Comparison of ENCODE assay signal across 9 cellular contexts in the genomic region with DNA sequence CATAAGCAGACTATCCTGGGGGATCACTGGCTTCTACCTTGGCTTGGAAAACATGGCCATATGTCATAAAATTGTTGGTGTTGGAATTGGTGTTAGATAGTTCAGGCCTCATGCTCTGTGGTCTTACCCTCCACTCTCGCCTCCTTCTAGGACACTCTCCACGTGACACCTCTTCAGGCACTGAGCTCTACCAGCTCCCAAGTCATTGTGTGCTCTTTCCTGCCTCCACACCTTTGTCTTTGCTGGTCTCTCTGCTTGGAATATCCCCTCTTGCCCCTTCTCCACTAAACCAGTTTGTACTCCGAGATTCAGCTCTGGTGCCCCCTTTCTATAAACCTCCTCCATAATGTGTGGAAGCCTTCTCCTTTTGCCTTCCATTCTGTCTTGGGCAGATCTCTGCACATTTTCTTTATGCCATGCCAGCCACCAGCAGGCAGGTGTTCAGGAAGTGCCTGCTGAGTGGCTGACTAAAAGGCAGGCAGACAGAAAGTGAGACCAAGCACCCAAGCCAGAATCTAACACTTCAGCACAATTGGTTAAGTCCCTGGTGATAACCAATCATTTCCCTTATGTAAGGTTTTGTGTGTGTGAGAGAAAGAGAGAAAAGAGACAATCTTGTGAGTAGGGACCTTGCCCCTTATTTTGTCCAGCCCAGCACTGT. TPM values are rescaled to one million over a fixed set of nuclear protein-coding genes. Genes with fewer than 3 reads are reported as not detected.
DNase-seq lines count a peak whose midpoint lies in the region; ATAC-seq and TF ChIP-seq lines count a peak whose summit lies in the region.
"Had no signal": no experiment of that assay in that cellular context is flagged by ENCODE, and none has a peak within 500 bp of the region (broad histone marks: within the 10 kb centered on the region; RNA-seq: fewer than 3 reads in every experiment).

No MANE protein-coding gene starts in this region.

- POLR2A ChIA-PET in CD4-positive, alpha-beta memory T cell (lab: Charles Lee; ENCODE audit: partially characterized antibody) = no interaction called here

- H2BK120ac ChIP-seq in trophoblast cell (ENCODE audit: insufficient read depth, low read length, poor library complexity) = no peak overlapping the region

- H2AK5ac ChIP-seq in trophoblast cell (ENCODE audit: low read length) = no peak overlapping the region

- no CpG with 5 or more reads among the region's 3 CpGs for WGBS in trophoblast cell (ENCODE audit: extremely low coverage, insufficient coverage, insufficient read length)

- no peak overlapping the region for H3K18ac ChIP-seq in trophoblast cell (ENCODE audit: low read length)

- TF ChIP-seq CTCF in GM23338 (conservative IDR thresholded peaks at IDR 0.05; ENCODE audit: low read depth in 2 of 2) = no peak
- TF ChIP-seq CTCF in neural progenitor cell (IDR thresholded peaks at IDR 0.05) = no peak

- H3K9me2 ChIP-seq in GM23338 (ENCODE audit: insufficient read depth) = 0 out of 2 replicates have a peak, but pooled peaks cover 8% of the 10 kb centered on the region

- no peak overlapping the region for H4K12ac ChIP-seq in trophoblast cell (ENCODE audit: low read depth, low read length)

- H2BK5ac ChIP-seq in trophoblast cell (ENCODE audit: low read depth, low read length, poor library complexity) = no peak overlapping the region

- H3K27me3 Mint-ChIP-seq in activated CD4-positive, alpha-beta T cell treated with anti-CD3 and anti-CD28 coated beads, Interleukin-2, amount 10 ng/mL, durations not matched to agents 24 days and 14 days = no peaks in the 10 kb centered on the region
- H3K27me3 Mint-ChIP-seq in GM23338 (ENCODE audit: insufficient read depth, low read depth, poor library complexity) = peaks cover 3% of the 10 kb centered on the region
- peaks cover 4% of the 10 kb centered on the region for H3K27me3 Mint-ChIP-seq in neural progenitor cell (ENCODE audit: insufficient read depth, low read depth)
- H3K27me3 Mint-ChIP-seq in CD4-positive, alpha-beta memory T cell = no peaks in the 10 kb centered on the region

- H3K4me1 Mint-ChIP-seq in activated CD4-positive, alpha-beta T cell treated with anti-CD3 and anti-CD28 coated beads, Interleukin-2, amount 10 ng/mL, durations not matched to agents 24 days and 14 days = peaks cover 29% of the 10 kb centered on the region
- H3K4me1 Mint-ChIP-seq in GM23338 (peaks cover 37% of the 10 kb centered on the region), neural progenitor cell (peaks cover 3% of the 10 kb centered on the region)
- peaks cover 0 to 3% (median 0%) of the 10 kb centered on the region in 4 donors for H3K4me1 Mint-ChIP-seq in CD4-positive, alpha-beta memory T cell
- H3K4me1 Mint-ChIP-seq: nephron had no signal

- H2AFZ ChIP-seq in GM23338 (peak overlapping the region; percentile 76), neural progenitor cell (replicated peaks) (peak overlapping the region; percentile 26), trophoblast cell (ENCODE audit: insufficient read depth, low read length, poor library complexity) (no peak overlapping the region)

- H3K4me3 ChIP-seq in GM23338 = no peak overlapping the region
- H3K4me3 ChIP-seq in neural progenitor cell = no peak overlapping the region
- H3K4me3 ChIP-seq in trophoblast cell (ENCODE audit: low read depth, low read length) = no peak overlapping the region
- H3K4me3 ChIP-seq in CD4-positive, alpha-beta memory T cell (ENCODE audit: low read length in 2 of 2) = no peak overlapping the region

- H3K27ac ChIP-seq in GM23338 (ENCODE audit: low read depth) (no peak overlapping the region), neural progenitor cell (no peak overlapping the region), trophoblast cell (ENCODE audit: low read depth, low read length) (no peak overlapping the region)
- H3K27ac ChIP-seq in CD4-positive, alpha-beta memory T cell (ENCODE audit: low read depth, low read length) = no peak overlapping the region

- H3K79me2 ChIP-seq in GM23338 (replicated peaks; ENCODE audit: insufficient read depth) (no peaks in the 10 kb centered on the region), neural progenitor cell (ENCODE audit: low read depth) (no peaks in the 10 kb centered on the region), trophoblast cell (ENCODE audit: control insufficient read depth, insufficient read depth, low read length, poor library complexity) (no peaks in the 10 kb centered on the region)

- no peak overlapping the region for H4K91ac ChIP-seq in trophoblast cell (ENCODE audit: low read depth, low read length)

- no peak for ATAC-seq in GM23338
- ATAC-seq in HG02852 (IDR thresholded peaks at IDR 0.05; ENCODE audit: unreplicated experiment) = no peak

- H3K9me3 ChIP-seq in neural progenitor cell (ENCODE audit: low read depth) (no peaks in the 10 kb centered on the region), trophoblast cell (ENCODE audit: insufficient read depth, low read depth, low read length) (no peaks in the 10 kb centered on the region)
- H3K9me3 ChIP-seq in CD4-positive, alpha-beta memory T cell (ENCODE audit: control insufficient read depth in 1 of 2, low read length in 2 of 2) = no peaks in the 10 kb centered on the region

- CTCF ChIA-PET in CD4-positive, alpha-beta memory T cell (lab: Charles Lee; ENCODE audit: partially characterized antibody) = interaction anchor here (2.0 kb wide), 1 partner anchor 7 kb away, joined by 6 read pairs; no protein-coding TSS in a partner anchor

- peak overlapping the region; percentile 26 for H3K4me3 Mint-ChIP-seq in activated CD4-positive, alpha-beta T cell treated with anti-CD3 and anti-CD28 coated beads, Interleukin-2, amount 10 ng/mL, durations not matched to agents 24 days and 14 days
- H3K4me3 Mint-ChIP-seq in GM23338 (no peak overlapping the region; the same call in 2 of the 3 replicates), neural progenitor cell (no peak overlapping the region)
- no peak overlapping the region for H3K4me3 Mint-ChIP-seq in CD4-positive, alpha-beta memory T cell
- H3K4me3 Mint-ChIP-seq: nephron had no signal

- H3F3A ChIP-seq in GM23338 (replicated peaks; ENCODE audit: low read depth) (peaks cover 7% of the 10 kb centered on the region; the same call in 1 of the 2 replicates), neural progenitor cell (ENCODE audit: low read depth) (peaks cover 4% of the 10 kb centered on the region)

- H3K14ac ChIP-seq in trophoblast cell (ENCODE audit: low read length) = no peak overlapping the region

- H3K27me3 ChIP-seq in GM23338 (ENCODE audit: insufficient read depth) (no peaks in the 10 kb centered on the region), neural progenitor cell (no peaks in the 10 kb centered on the region), trophoblast cell (ENCODE audit: insufficient read depth, low read length) (no peaks in the 10 kb centered on the region)
- H3K27me3 ChIP-seq in CD4-positive, alpha-beta memory T cell (ENCODE audit: insufficient read depth, low read length) = no peaks in the 10 kb centered on the region

- DNase-seq in activated CD4-positive, alpha-beta T cell treated with anti-CD3 and anti-CD28 coated beads, Interleukin-2, amount 10 ng/mL, durations not matched to agents 24 days and 14 days = peak; percentile 75
- DNase-seq in activated CD4-positive, alpha-beta T cell treated with anti-CD3 and anti-CD28 coated beads, Interleukin-2, amount 50 U/mL, for 1 hour = no peak
- DNase-seq in GM23338 (ENCODE audit: low spot score) = no peak
- DNase-seq in NCI-H2107 (lab: John Stamatoyannopoulos, UW) = peak; percentile 16
- no peak for DNase-seq in neural progenitor cell (ENCODE audit: low spot score)
- DNase-seq in trophoblast cell = no peak
- no peak for DNase-seq in CD4-positive, alpha-beta memory T cell

- H3K27ac Mint-ChIP-seq in activated CD4-positive, alpha-beta T cell treated with anti-CD3 and anti-CD28 coated beads, Interleukin-2, amount 10 ng/mL, durations not matched to agents 24 days and 14 days = peak overlapping the region; percentile 34
- H3K27ac Mint-ChIP-seq in GM23338 (no peak overlapping the region), neural progenitor cell (no peak overlapping the region)
- no peak overlapping the region for H3K27ac Mint-ChIP-seq in CD4-positive, alpha-beta memory T cell
- H3K27ac Mint-ChIP-seq: nephron had no signal

- no peak overlapping the region for H3K4ac ChIP-seq in trophoblast cell (ENCODE audit: low read depth, low read length)

- intact Hi-C loops in activated CD4-positive, alpha-beta T cell treated with anti-CD3 and anti-CD28 coated beads, Interleukin-2, amount 10 ng/mL, durations not matched to agents 24 days and 14 days (cut with micrococcal nuclease) = no loop called here
- intact Hi-C loops in CD4-positive, alpha-beta memory T cell (cut with micrococcal nuclease) = no loop called here

- H2BK12ac ChIP-seq in trophoblast cell (ENCODE audit: low read length) = no peak overlapping the region

- H4K8ac ChIP-seq in trophoblast cell (ENCODE audit: low read depth, low read length) = no peak overlapping the region

- H3K9me3 Mint-ChIP-seq in activated CD4-positive, alpha-beta T cell treated with anti-CD3 and anti-CD28 coated beads, Interleukin-2, amount 10 ng/mL, durations not matched to agents 24 days and 14 days = no peaks in the 10 kb centered on the region
- H3K9me3 Mint-ChIP-seq in GM23338 (no peaks in the 10 kb centered on the region), neural progenitor cell (no peaks in the 10 kb centered on the region)
- H3K9me3 Mint-ChIP-seq in CD4-positive, alpha-beta memory T cell = no peaks in the 10 kb centered on the region
- H3K9me3 Mint-ChIP-seq: nephron had no signal

- H4K20me1 ChIP-seq in GM23338 (replicated peaks; ENCODE audit: insufficient read depth) (no peaks in the 10 kb centered on the region), neural progenitor cell (ENCODE audit: low read depth) (no peaks in the 10 kb centered on the region)

- H3K36me3 ChIP-seq in GM23338 (ENCODE audit: insufficient read depth) = no peaks in the 10 kb centered on the region
- H3K36me3 ChIP-seq in neural progenitor cell = no peaks in the 10 kb centered on the region
- H3K36me3 ChIP-seq in trophoblast cell (ENCODE audit: control insufficient read depth in 1 of 2, insufficient read depth in 2 of 2, low read length in 2 of 2) = no peaks in the 10 kb centered on the region
- H3K36me3 ChIP-seq in CD4-positive, alpha-beta memory T cell (ENCODE audit: insufficient read depth, low read length) = no peaks in the 10 kb centered on the region

- H3K79me1 ChIP-seq in trophoblast cell (ENCODE audit: low read length) = no peaks in the 10 kb centered on the region

- no peaks in the 10 kb centered on the region for H3K36me3 Mint-ChIP-seq in activated CD4-positive, alpha-beta T cell treated with anti-CD3 and anti-CD28 coated beads, Interleukin-2, amount 10 ng/mL, durations not matched to agents 24 days and 14 days (ENCODE audit: low read depth)
- H3K36me3 Mint-ChIP-seq in GM23338 (ENCODE audit: low read depth) (no peaks in the 10 kb centered on the region; the same call in 2 of the 3 replicates), neural progenitor cell (no peaks in the 10 kb centered on the region)
- no peaks in the 10 kb centered on the region for H3K36me3 Mint-ChIP-seq in CD4-positive, alpha-beta memory T cell

- H3K9ac ChIP-seq in neural progenitor cell = no peak overlapping the region
- H3K9ac ChIP-seq in trophoblast cell (ENCODE audit: low read length) = no peak overlapping the region

- no peak overlapping the region; the same call in 1 of the 2 replicates for H3K4me2 ChIP-seq in GM23338
- no peak overlapping the region for H3K4me2 ChIP-seq in neural progenitor cell
- H3K4me2 ChIP-seq in trophoblast cell (ENCODE audit: low read length) = no peak overlapping the region

- H3K23ac ChIP-seq in trophoblast cell (ENCODE audit: low read length) = no peak overlapping the region

- peaks cover 37% of the 10 kb centered on the region for H3K4me1 ChIP-seq in GM23338 (ENCODE audit: insufficient read depth)
- H3K4me1 ChIP-seq in neural progenitor cell = peaks cover 15% of the 10 kb centered on the region
- H3K4me1 ChIP-seq in trophoblast cell (ENCODE audit: control insufficient read depth in 1 of 2, insufficient read depth in 2 of 2, low read length in 2 of 2) = no peaks in the 10 kb centered on the region
- H3K4me1 ChIP-seq in CD4-positive, alpha-beta memory T cell (ENCODE audit: insufficient read depth, low read length) = no peaks in the 10 kb centered on the region

RNA-seq across cellular contexts. Expression of a gene that starts 37.7 kb away (rescaled TPM):
- 43.9 and 56.2 TPM in 2 replicates for total RNA-seq in activated CD4-positive, alpha-beta T cell treated with anti-CD3 and anti-CD28 coated beads, Interleukin-2, amount 10 ng/mL, durations not matched to agents 24 days and 14 days
- 11.9 and 30.3 TPM in 2 replicates for total RNA-seq in GM23338 (2014; rRNA removed; shearing (Covaris generic))
- polyA plus RNA-seq in GM23338 (2016; fragmentation: Nextera tagmentation; extraction: Ambion mirVana) = 26.1 and 26.8 TPM in 2 replicates
- total RNA-seq in neural progenitor cell (ENCODE audit: low replicate concordance) = 28.9 and 31.4 TPM in 2 replicates
- polyA plus RNA-seq in trophoblast cell (2013) = 43.0 and 44.4 TPM in 2 replicates
- total RNA-seq in CD4-positive, alpha-beta memory T cell = 10 to 100 TPM; 47.5 to 51.4 TPM
- polyA plus RNA-seq in CD4-positive, alpha-beta memory T cell = 10 to 100 TPM; 42.2 to 47.6 TPM

RNA-seq across cellular contexts. Expression of a gene that starts 53.7 kb away (rescaled TPM):
- total RNA-seq in activated CD4-positive, alpha-beta T cell treated with anti-CD3 and anti-CD28 coated beads, Interleukin-2, amount 10 ng/mL, durations not matched to agents 24 days and 14 days = 29.4 and 31.2 TPM in 2 replicates
- 36.5 and 37.4 TPM in 2 replicates for total RNA-seq in GM23338 (2014; rRNA removed; shearing (Covaris generic))
- 8.1 and 9.0 TPM in 2 replicates for polyA plus RNA-seq in GM23338 (2016; fragmentation: Nextera tagmentation; extraction: Ambion mirVana)
- 12.7 and 14.3 TPM in 2 replicates for total RNA-seq in neural progenitor cell (ENCODE audit: low replicate concordance)
- 61.9 and 65.9 TPM in 2 replicates for polyA plus RNA-seq in trophoblast cell (2013)
- total RNA-seq in CD4-positive, alpha-beta memory T cell = 10 to 100 TPM; 16.1 to 16.6 TPM
- 1 to 10 TPM; 7.5 to 8.6 TPM for polyA plus RNA-seq in CD4-positive, alpha-beta memory T cell

Comparison
In these comparisons a context has a peak if more than half of its experiments do, and no peak if none do; other contexts are left out.
1. DNase-seq: peak in activated CD4-positive, alpha-beta T cell treated with anti-CD3 and anti-CD28 coated beads, Interleukin-2, amount 10 ng/mL, durations not matched to agents 24 days and 14 days (single experiment) and NCI-H2107 (single experiment); none in activated CD4-positive, alpha-beta T cell treated with anti-CD3 and anti-CD28 coated beads, Interleukin-2, amount 50 U/mL, for 1 hour (single experiment), GM23338 (single experiment), neural progenitor cell (single experiment), trophoblast cell (0 of 2) and CD4-positive, alpha-beta memory T cell (0 of 5).